ENCODE assay signal across 1 cellular context in genomic region chr1:100322436-100323211, GRCh38.
TF ChIP-seq lines count a peak whose summit lies in the region.

No MANE protein-coding gene starts in this region.

TF ChIP-seq in K562, 482 proteins besides CTCF, POLR2A, EP300 and RAD21 (continued from another document and continues in another):
- TF ChIP-seq IRF9 (tag; IDR thresholded peaks at IDR 0.05) (peak; percentile 93), ZBTB7A (IDR thresholded peaks at IDR 0.05; ENCODE audit: borderline replicate concordance, control insufficient read depth, low read depth, low read length) (no peak), SRSF3 (IDR thresholded peaks at IDR 0.05; ENCODE audit: insufficient read depth, low read length) (no peak), FOXK2 (conservative IDR thresholded peaks at IDR 0.05 in 1 of 2, IDR thresholded peaks at IDR 0.05 in 1 of 2; ENCODE audit: low read depth in 2 of 2) (no peak), BCOR (IDR thresholded peaks at IDR 0.05) (no peak), HNRNPLL (IDR thresholded peaks at IDR 0.05; ENCODE audit: low read depth, low read length, poor library complexity, severe bottlenecking) (no peak), RREB1 (CRISPR knock-in tag; IDR thresholded peaks at IDR 0.05) (no peak), BRD9 (IDR thresholded peaks at IDR 0.05; ENCODE audit: low read depth, partially characterized antibody) (no peak), SLC30A9 (CRISPR knock-in tag; IDR thresholded peaks at IDR 0.05) (no peak), ZFP1 (CRISPR knock-in tag; IDR thresholded peaks at IDR 0.05) (no peak), ATF7 (IDR thresholded peaks at IDR 0.05) (peak; percentile 74), JUND (IDR thresholded peaks at IDR 0.05; ENCODE audit: borderline replicate concordance, low read depth, low read length) (peak; percentile 17; the same call in 1 of the 2 replicates), JUND (tag; IDR thresholded peaks at IDR 0.05; ENCODE audit: borderline replicate concordance, low read depth, low read length) (0 out of 3 replicates have a peak, but pooled peaks have one; percentile 17), SP1 (CRISPR knock-in tag; IDR thresholded peaks at IDR 0.05) (no peak), MEF2A (IDR thresholded peaks at IDR 0.05; ENCODE audit: control insufficient read depth, low read depth, low read length) (no peak), ZNF445 (CRISPR knock-in tag; IDR thresholded peaks at IDR 0.05; ENCODE audit: low read depth) (no peak), PCBP2 (IDR thresholded peaks at IDR 0.05; ENCODE audit: low read depth, low read length, poor library complexity, severe bottlenecking) (peak; percentile 43), COPS2 (conservative IDR thresholded peaks at IDR 0.05) (no peak), ASH1L (IDR thresholded peaks at IDR 0.05; ENCODE audit: borderline replicate concordance, low read depth, partially characterized antibody) (no peak), ZSCAN32 (CRISPR knock-in tag; IDR thresholded peaks at IDR 0.05) (peak; percentile 90), TCF3 (CRISPR knock-in tag; IDR thresholded peaks at IDR 0.05) (no peak), NR2C2 (CRISPR knock-in tag; IDR thresholded peaks at IDR 0.05) (no peak), NR2C2 (tag; IDR thresholded peaks at IDR 0.05) (no peak), USF1 (CRISPR knock-in tag; IDR thresholded peaks at IDR 0.05) (no peak), ETV5 (CRISPR knock-in tag; IDR thresholded peaks at IDR 0.05; ENCODE audit: low read depth) (no peak), SMAD4 (CRISPR knock-in tag; conservative IDR thresholded peaks at IDR 0.05) (no peak), CGGBP1 (CRISPR knock-in tag; IDR thresholded peaks at IDR 0.05) (no peak), BACH1 (tag; IDR thresholded peaks at IDR 0.05) (no peak; the same call in 1 of the 2 replicates), SP2 (IDR thresholded peaks at IDR 0.05; ENCODE audit: extremely low read depth, low read depth, low read length, poor library complexity, severe bottlenecking) (no peak), ZEB2 (IDR thresholded peaks at IDR 0.05) (no peak), EHMT2 (IDR thresholded peaks at IDR 0.05) (no peak), POLR2AphosphoS5 (IDR thresholded peaks at IDR 0.05; ENCODE audit: control insufficient read depth, insufficient read depth, low read depth, low read length) (no peak), XRCC5 (IDR thresholded peaks at IDR 0.05; ENCODE audit: low read depth, low read length) (no peak), MYNN (IDR thresholded peaks at IDR 0.05) (no peak), MYNN (CRISPR knock-in tag; IDR thresholded peaks at IDR 0.05) (no peak), FOXA1 (IDR thresholded peaks at IDR 0.05; ENCODE audit: borderline replicate concordance) (no peak), CBX8 (IDR thresholded peaks at IDR 0.05; ENCODE audit: borderline replicate concordance, extremely low read depth, low read depth, low read length, poor library complexity, severe bottlenecking) (no peak), TAL1 (IDR thresholded peaks at IDR 0.05) (no peak), ESRRA (IDR thresholded peaks at IDR 0.05; ENCODE audit: borderline replicate concordance, low read depth) (no peak), CREB5 (CRISPR knock-in tag; IDR thresholded peaks at IDR 0.05) (no peak), EZH2 (IDR thresholded peaks at IDR 0.05; ENCODE audit: borderline replicate concordance, low read depth, low read length) (no peak), ZNF174 (CRISPR knock-in tag; IDR thresholded peaks at IDR 0.05) (no peak), ZFPM2 (CRISPR knock-in tag; IDR thresholded peaks at IDR 0.05) (no peak), ARNT (IDR thresholded peaks at IDR 0.05) (0 out of 4 replicates have a peak, but pooled peaks of 1 of the 2 experiments have one; percentile 56), ARHGAP35 (IDR thresholded peaks at IDR 0.05; ENCODE audit: partially characterized antibody) (no peak), ZNF507 (tag; conservative IDR thresholded peaks at IDR 0.05) (no peak), ZBTB43 (CRISPR knock-in tag; IDR thresholded peaks at IDR 0.05) (no peak), ELF1 (tag; IDR thresholded peaks at IDR 0.05) (no peak), CBFA2T3 (IDR thresholded peaks at IDR 0.05) (no peak), ZBTB49 (CRISPR knock-in tag; IDR thresholded peaks at IDR 0.05; ENCODE audit: borderline replicate concordance) (no peak), CEBPG (CRISPR knock-in tag; IDR thresholded peaks at IDR 0.05) (peak; percentile 87), CEBPG (tag; conservative IDR thresholded peaks at IDR 0.05 in 1 of 2, IDR thresholded peaks at IDR 0.05 in 1 of 2) (peak; percentile 97 to 98), ZNF655 (CRISPR knock-in tag; IDR thresholded peaks at IDR 0.05) (no peak), PHF8 (IDR thresholded peaks at IDR 0.05; ENCODE audit: borderline replicate concordance, low read length) (no peak), SRSF9 (IDR thresholded peaks at IDR 0.05; ENCODE audit: borderline replicate concordance, low read depth, low read length) (no peak), SREBF1 (IDR thresholded peaks at IDR 0.05; ENCODE audit: borderline replicate concordance, low read depth, low read length) (no peak), RB1 (IDR thresholded peaks at IDR 0.05; ENCODE audit: low read depth) (no peak), C11orf30 (IDR thresholded peaks at IDR 0.05; ENCODE audit: low read depth) (peak; percentile 53; the same call in 1 of the 2 replicates), ZNF316 (IDR thresholded peaks at IDR 0.05) (peak; percentile 64), MECOM (CRISPR knock-in tag; IDR thresholded peaks at IDR 0.05) (peak; percentile 34; the same call in 1 of the 2 replicates), ZNF140 (CRISPR knock-in tag; IDR thresholded peaks at IDR 0.05) (no peak), TCF7 (IDR thresholded peaks at IDR 0.05; ENCODE audit: borderline replicate concordance) (no peak), MYC (IDR thresholded peaks at IDR 0.05; ENCODE audit: low read depth, low read length) (no peak), MYC (CRISPR knock-in tag; IDR thresholded peaks at IDR 0.05; ENCODE audit: borderline replicate concordance, low read depth) (no peak), NR2C1 (IDR thresholded peaks at IDR 0.05) (no peak), NR2C1 (tag; IDR thresholded peaks at IDR 0.05) (no peak)
